Comparison of ENCODE assay signal across 25 cellular contexts in genomic region chr3:174858353-174858752, GRCh38. TPM values are rescaled to one million over a fixed set of nuclear protein-coding genes. Genes with fewer than 3 reads are reported as not detected.
DNase-seq lines count a peak whose midpoint lies in the region; ATAC-seq, FAIRE-seq and TF ChIP-seq lines count a peak whose summit lies in the region.
"Had no signal": no experiment of that assay in that cellular context is flagged by ENCODE, and none has a peak within 500 bp of the region (broad histone marks: within the 10 kb centered on the region; RNA-seq: fewer than 3 reads in every experiment).

No MANE protein-coding gene starts in this region.

- in situ Hi-C loops in Caki2 (cut with HindIII; ENCODE audit: low pct_unique_long_range_greater_than_20kb, low sequenced_read_pairs), result no loop called here

- no peaks in the 10 kb centered on the region for H4K20me1 ChIP-seq in osteoblast (ENCODE audit: insufficient read depth, low read length)

- no peak overlapping the region for H3K27ac ChIP-seq in osteoblast (ENCODE audit: low read depth, low read length)
- H3K27ac ChIP-seq: GM23248, left ventricle myocardium inferior, neural progenitor cell, psoas muscle, SJSA1 had no signal

- no peaks in the 10 kb centered on the region for H3K79me2 ChIP-seq in osteoblast (ENCODE audit: insufficient read depth, low read length)

- no peak overlapping the region for H3K4me2 ChIP-seq in osteoblast (ENCODE audit: insufficient read depth, low read length)
- H3K4me2 ChIP-seq: neural progenitor cell had no signal

- H3K27me3 ChIP-seq in osteoblast (ENCODE audit: insufficient read depth, low read length), result no peaks in the 10 kb centered on the region
- H3K27me3 ChIP-seq: neural progenitor cell, SJSA1 had no signal

- no peaks in the 10 kb centered on the region for H3K4me1 ChIP-seq in osteoblast (ENCODE audit: insufficient read depth, low read length)
- H3K4me1 ChIP-seq: neural progenitor cell, psoas muscle, SJSA1 had no signal

- DNase-seq in Caki2 (ENCODE audit: low read depth) (peak; percentile 68), NCI-H526 (lab: John Stamatoyannopoulos, UW) (peak; percentile 80 to 81), osteoblast (ENCODE audit: insufficient read length, low spot score, missing footprints) (no peak), NCI-H2029 (lab: John Stamatoyannopoulos, UW) (no peak), urothelium cell line (ENCODE audit: low spot score) (no peak)
- DNase-seq: activated CD4-positive, alpha-beta T cell treated with anti-CD3 and anti-CD28 coated beads, Interleukin-2, amount 50 U/mL, for 1 hour; activated naive CD8-positive, alpha-beta T cell treated with anti-CD3 and anti-CD28 coated beads for 36 hours; AML-193; CD8-positive, alpha-beta memory T cell; GM23248; head of caudate nucleus; Kasumi-1; left ventricle myocardium inferior; NCI-H1930; NK-92 treated with Interleukin-12 subunit alpha and Interleukin-12 subunit beta, amount 100 ng/mL, for 24 hours; psoas muscle; stimulated activated CD4-positive, alpha-beta T cell treated with anti-CD3 and anti-CD28 coated beads, Interleukin-2, amount 100 ng/mL, for 24 hours; T-helper 2 cell had no signal

- no peak for TF ChIP-seq CTCF in osteoblast (IDR thresholded peaks at IDR 0.05; ENCODE audit: extremely low read depth, low read depth, low read length)

- peak overlapping the region; percentile 45 for H2AFZ ChIP-seq in osteoblast (ENCODE audit: low read length)
- H2AFZ ChIP-seq: GM23248, neural progenitor cell had no signal

- ATAC-seq in esophagus mucosa, result peak; percentile 78
- no peak for ATAC-seq in GM21528 (IDR thresholded peaks at IDR 0.05; ENCODE audit: low FRiP score, unreplicated experiment)
- ATAC-seq in HG03097 (IDR thresholded peaks at IDR 0.05; ENCODE audit: low FRiP score, unreplicated experiment), result no peak
- ATAC-seq: psoas muscle; stimulated activated effector memory CD8-positive, alpha-beta T cell treated with anti-CD3 and anti-CD28 coated beads, Interleukin-12 subunit alpha, Interleukin-12 subunit beta, amount 100 ng/mL, for 72 hours had no signal

- no peak overlapping the region for H3K4me3 ChIP-seq in osteoblast (ENCODE audit: insufficient read depth, low read length)
- H3K4me3 ChIP-seq: GM23248, left ventricle myocardium inferior, neural progenitor cell, psoas muscle, SJSA1, skin epidermis had no signal

- no peaks in the 10 kb centered on the region for H3K36me3 ChIP-seq in osteoblast (ENCODE audit: insufficient read depth, low read length)
- H3K36me3 ChIP-seq: left ventricle myocardium inferior, neural progenitor cell, SJSA1 had no signal

- H3K9me3 ChIP-seq in osteoblast (ENCODE audit: low read depth, low read length), result no peaks in the 10 kb centered on the region
- H3K9me3 ChIP-seq: left ventricle myocardium inferior, psoas muscle, SJSA1 had no signal

- FAIRE-seq in urothelium cell line (lab: Jason Lieb, UNC), result no peak

RNA-seq across cellular contexts. Expression of gene NAALADL2, which starts 0.8 kb away (rescaled TPM):
- 1.3 and 11.7 TPM in 2 replicates for total RNA-seq in Caki2 (2014; rRNA removed; shearing (Covaris generic); ENCODE audit: low replicate concordance)
- total RNA-seq in esophagus mucosa, result 2.4 TPM
- 22.1 and 23.5 TPM in 2 replicates for total RNA-seq in osteoblast
- total RNA-seq: CD8-positive, alpha-beta memory T cell had no signal

Comparison
In these comparisons a context has a peak if more than half of its experiments do, and no peak if none do; other contexts are left out.
1. DNase-seq: peak in Caki2 (single experiment) and NCI-H526 (2 of 2); none in osteoblast (single experiment), NCI-H2029 (single experiment) and urothelium cell line (single experiment).